6 cellular contexts compared by ENCODE assay signal in genomic region chr3:7293286-7293685, GRCh38.
"Had no signal": no experiment of that assay in that cellular context is flagged by ENCODE, and none has a peak within 500 bp of the region (broad histone marks: within the 10 kb centered on the region; RNA-seq: fewer than 3 reads in every experiment).

No MANE protein-coding gene starts in this region.

- H3K36me3 ChIP-seq: HAP-1 had no signal

- H3K4me3 ChIP-seq: HAP-1 had no signal

- H3K27ac Mint-ChIP-seq: HFFc6 had no signal

- H3K9me3 ChIP-seq: HAP-1 had no signal

- H3K4me3 Mint-ChIP-seq: HFFc6 had no signal

- H3K4me1 ChIP-seq: HAP-1 had no signal

- DNase-seq: GOT3, H7, HFFc6, IMR-90 had no signal

- ATAC-seq: HCT116 had no signal
